1 cellular context compared by ENCODE assay signal in genomic region chr4:78766650-78767049, GRCh38.
TF ChIP-seq lines count a peak whose summit lies in the region.

No MANE protein-coding gene starts in this region.

TF ChIP-seq in IMR-90, 13 proteins besides CTCF, POLR2A, EP300 and RAD21 (continued from another document):
- TF ChIP-seq MAZ (IDR thresholded peaks at IDR 0.05; ENCODE audit: borderline replicate concordance, low read depth, low read length) (no peak), ELK1 (IDR thresholded peaks at IDR 0.05; ENCODE audit: borderline replicate concordance, low read depth, low read length) (no peak), RFX5 (IDR thresholded peaks at IDR 0.05; ENCODE audit: low read depth, low read length) (no peak), SMC3 (IDR thresholded peaks at IDR 0.05; ENCODE audit: low read depth, low read length) (no peak), CHD1 (IDR thresholded peaks at IDR 0.05; ENCODE audit: low read depth, low read length) (no peak), BHLHE40 (IDR thresholded peaks at IDR 0.05; ENCODE audit: low read depth, low read length) (no peak)
